19 cellular contexts compared by ENCODE assay signal in genomic region chr9:133470427-133470924, GRCh38. TPM values are rescaled to one million over a fixed set of nuclear protein-coding genes. Genes with fewer than 3 reads are reported as not detected.
DNase-seq lines count a peak whose midpoint lies in the region; ATAC-seq, FAIRE-seq and TF ChIP-seq lines count a peak whose summit lies in the region.
"Had no signal": no experiment of that assay in that cellular context is flagged by ENCODE, and none has a peak within 500 bp of the region (broad histone marks: within the 10 kb centered on the region; RNA-seq: fewer than 3 reads in every experiment).

No MANE protein-coding gene starts in this region.

- no peak for DNase-seq in NT2/D1 (ENCODE audit: low read depth, low spot score)
- no peak for DNase-seq in H1 (ENCODE audit: low read depth in 1 of 2, low spot score in 2 of 2)
- no peak for DNase-seq in nephron progenitor cell
- no peak for DNase-seq in DMS153 (lab: John Stamatoyannopoulos, UW)
- no peak for DNase-seq in KG1 (lab: John Stamatoyannopoulos, UW)
- DNase-seq in stimulated activated naive CD8-positive, alpha-beta T cell treated with anti-CD3 and anti-CD28 coated beads, Interleukin-15, Interleukin-2, amounts not matched to agents 100 U/mL and 50 U/mL, for 24 hours, result no peak
- DNase-seq: activated CD4-positive, alpha-beta T cell treated with anti-CD3 and anti-CD28 coated beads for 48 hours; brain microvascular endothelial cell; left ventricle myocardium superior; NCI-H2029 treated with DMSO at 0.1 percent for 48 hours; psoas muscle; stimulated activated naive CD8-positive, alpha-beta T cell treated with anti-CD3 and anti-CD28 coated beads, Interleukin-15, amount 100 ng/mL, for 72 hours had no signal

- H3K18ac ChIP-seq in H1 (ENCODE audit: extremely low read depth, low read length), result peak overlapping the region; percentile 32; the same call in 1 of the 2 replicates

- H4K8ac ChIP-seq in H1 (ENCODE audit: extremely low read depth, insufficient read depth, low read length), result no peak overlapping the region

- WGBS in H1 (ENCODE audit: extremely low coverage in 1 of 2, insufficient coverage in 1 of 2, insufficient read length in 1 of 2, insufficient replicate concordance in 2 of 2, low coverage in 1 of 2, low lambda C conversion rate in 2 of 2, missing lambda C conversion rate in 1 of 2), 2 experiments, result 78% methylated on average over 12 of the region's 16 CpGs; no CpG with 5 or more reads in 1 of the 2 experiments

- H3K9me2 ChIP-seq in DOHH2 (replicated peaks; ENCODE audit: control insufficient read depth, low read length), result no peaks in the 10 kb centered on the region

- no peak overlapping the region for H3K4me3 ChIP-seq in DOHH2 (ENCODE audit: low read length)
- H3K4me3 ChIP-seq in NT2/D1 (ENCODE audit: insufficient read length, low read depth), result no peak overlapping the region
- H3K4me3 ChIP-seq in H1 (ENCODE audit: extremely low read depth in 1 of 4, insufficient read depth in 2 of 4, low read depth in 3 of 4, low read length in 4 of 4), result no peak overlapping the region
- H3K4me3 ChIP-seq: psoas muscle had no signal

- no peaks in the 10 kb centered on the region for H3K23me2 ChIP-seq in H1 (ENCODE audit: low read depth, low read length)

- no peak overlapping the region for H3K23ac ChIP-seq in H1 (ENCODE audit: insufficient read length)

- TF ChIP-seq CTCF in DOHH2 (IDR thresholded peaks at IDR 0.05; ENCODE audit: low read depth, low read length, poor library complexity, severe bottlenecking), result peak; percentile 42
- peak in 2 of 3 experiments; percentile 22 to 37; a peak in 2 of 4 replicates for TF ChIP-seq CTCF in H1 (IDR thresholded peaks at IDR 0.05; ENCODE audit: control extremely low read depth in 1 of 3, insufficient read depth in 1 of 3, low read depth in 1 of 3, low read length in 3 of 3)
- no peak for TF ChIP-seq CTCF in nephron progenitor cell (IDR thresholded peaks at IDR 0.05)

- H3K27ac ChIP-seq in DOHH2 (ENCODE audit: low read depth, low read length) (no peak overlapping the region), H1 (ENCODE audit: low read depth, low read length) (no peak overlapping the region)
- H3K27ac ChIP-seq: brain microvascular endothelial cell, psoas muscle had no signal

- no peak for TF ChIP-seq EP300 in H1 (IDR thresholded peaks at IDR 0.05; ENCODE audit: borderline replicate concordance in 1 of 2, low read depth in 2 of 2, low read length in 2 of 2)

- H3K9me3 ChIP-seq in DOHH2 (ENCODE audit: control insufficient read depth, insufficient read depth, low read length) (no peaks in the 10 kb centered on the region), NT2/D1 (ENCODE audit: insufficient read depth, low read length) (no peaks in the 10 kb centered on the region), H1 (ENCODE audit: insufficient read depth in 2 of 2, low read depth in 1 of 2, low read length in 1 of 2) (no peaks in the 10 kb centered on the region)
- H3K9me3 ChIP-seq: psoas muscle had no signal

- no peaks in the 10 kb centered on the region for H3K27me3 Mint-ChIP-seq in nephron progenitor cell (ENCODE audit: low read depth, poor library complexity)
- H3K27me3 Mint-ChIP-seq: activated naive CD4-positive, alpha-beta T cell treated with anti-CD3 and anti-CD28 coated beads, Interleukin-2, amount 50 U/mL, for 24 hours; naive thymus-derived CD8-positive, alpha-beta T cell; stimulated activated naive CD8-positive, alpha-beta T cell treated with anti-CD3 and anti-CD28 coated beads, Interleukin-15, amount 100 ng/mL, for 72 hours had no signal

- H3K9ac ChIP-seq in NT2/D1 (ENCODE audit: insufficient read length, low read depth) (peak overlapping the region; percentile 63), H1 (replicated peaks in 1 of 4; ENCODE audit: extremely low read depth in 1 of 4, low read depth in 3 of 4, low read length in 3 of 4) (no peak overlapping the region)

- FAIRE-seq in H1 (lab: Jason Lieb, UNC), result no peak
- FAIRE-seq: urothelium cell line had no signal

- no peak overlapping the region for H4K5ac ChIP-seq in H1 (ENCODE audit: insufficient read length, low read depth, low read length)

- H2AK5ac ChIP-seq in H1 (ENCODE audit: low read depth, low read length), result no peak overlapping the region

- no peak overlapping the region for H4K91ac ChIP-seq in H1 (replicated peaks; ENCODE audit: insufficient read length, low read length)

- no peak overlapping the region for H2BK20ac ChIP-seq in H1 (ENCODE audit: low read length)

- POLR2A ChIA-PET in H1 (lab: Charles Lee; ENCODE audit: partially characterized antibody), result interaction anchor here (0.8 to 2.1 kb wide), 6 partner anchors 12 to 113 kb away, joined by 3 to 9 read pairs (median 4); no protein-coding TSS in a partner anchor

- no peak overlapping the region for H3K56ac ChIP-seq in H1 (replicated peaks; ENCODE audit: insufficient read length, low read depth, low read length)

- H3K14ac ChIP-seq in H1 (ENCODE audit: insufficient read length), result no peak overlapping the region

- H3K27ac Mint-ChIP-seq in nephron progenitor cell, result peak overlapping the region; percentile 94
- H3K27ac Mint-ChIP-seq: activated naive CD4-positive, alpha-beta T cell treated with anti-CD3 and anti-CD28 coated beads, Interleukin-2, amount 50 U/mL, for 24 hours; T-helper 2 cell treated with Interferon-gamma antibody and Interleukin-4, amounts not matched to agents 5 μg/mL and 100 μg/mL, for 36 hours had no signal

- H3K36me3 ChIP-seq in DOHH2 (ENCODE audit: control insufficient read depth, low read length) (peaks cover 40% of the 10 kb centered on the region), NT2/D1 (ENCODE audit: insufficient read depth, insufficient read length, low read length) (peaks cover 52% of the 10 kb centered on the region), H1 (ENCODE audit: control insufficient read depth in 2 of 4, insufficient read depth in 4 of 4, low read length in 3 of 4) (peaks cover 0 to 21% (median 4%) of the 10 kb centered on the region in 4 experiments; a peak in 5 of 8 replicates)

- no peaks in the 10 kb centered on the region; the same call in none of the 2 replicates for H3K79me1 ChIP-seq in H1 (ENCODE audit: low read depth, low read length)

- H3K79me2 ChIP-seq in DOHH2 (ENCODE audit: control insufficient read depth, low read length) (no peaks in the 10 kb centered on the region), H1 (ENCODE audit: control insufficient read depth in 1 of 2, insufficient read depth in 2 of 2, low read length in 2 of 2) (no peaks in the 10 kb centered on the region)

- H3K4me1 ChIP-seq in DOHH2 (ENCODE audit: control insufficient read depth, low read length) (no peaks in the 10 kb centered on the region), NT2/D1 (ENCODE audit: insufficient read depth, insufficient read length) (peaks cover 7% of the 10 kb centered on the region), H1 (replicated peaks in 1 of 4; ENCODE audit: control insufficient read depth in 3 of 4, insufficient read depth in 4 of 4, low read length in 3 of 4) (no peaks in the 10 kb centered on the region; a peak in 2 of 7 replicates)
- H3K4me1 ChIP-seq: psoas muscle had no signal

- no peak overlapping the region for H3K4me3 Mint-ChIP-seq in nephron progenitor cell
- H3K4me3 Mint-ChIP-seq: activated naive CD4-positive, alpha-beta T cell treated with anti-CD3 and anti-CD28 coated beads, Interleukin-2, amount 50 U/mL, for 24 hours; stimulated activated naive CD8-positive, alpha-beta T cell treated with anti-CD3 and anti-CD28 coated beads, Interleukin-15, amount 100 ng/mL, for 72 hours; T-helper 2 cell treated with Interferon-gamma antibody and Interleukin-4, amounts not matched to agents 5 μg/mL and 100 μg/mL, for 36 hours had no signal

- no peak overlapping the region for H3K4ac ChIP-seq in H1 (replicated peaks; ENCODE audit: insufficient read length, low read depth, low read length)

- no peak overlapping the region; the same call in none of the 2 replicates for H2BK5ac ChIP-seq in H1 (ENCODE audit: low read depth, low read length)

- CTCF ChIA-PET in H1 (lab: Charles Lee; ENCODE audit: partially characterized antibody), result interaction anchor here (0.9 to 1.7 kb wide), 9 partner anchors 8 to 256 kb away, joined by 3 to 5 read pairs (median 3); partner anchors contain the start of gene SLC2A6

- H2AFZ ChIP-seq in H1 (ENCODE audit: low read length), result no peak overlapping the region

- H4K20me1 ChIP-seq in DOHH2 (ENCODE audit: control insufficient read depth, insufficient read depth, low read depth, low read length) (0 out of 2 replicates have a peak, but pooled peaks cover 5% of the 10 kb centered on the region), H1 (replicated peaks in 1 of 2; ENCODE audit: control insufficient read depth in 1 of 2, insufficient read depth in 2 of 2, low read length in 2 of 2) (peaks cover 4 to 26% of the 10 kb centered on the region in 2 experiments)

- 0 out of 2 replicates have a peak, but pooled peaks cover 4% of the 10 kb centered on the region for H3F3A ChIP-seq in DOHH2 (ENCODE audit: control insufficient read depth, insufficient read depth)

- no peaks in the 10 kb centered on the region for H3K4me1 Mint-ChIP-seq in nephron progenitor cell
- H3K4me1 Mint-ChIP-seq: activated naive CD4-positive, alpha-beta T cell treated with anti-CD3 and anti-CD28 coated beads, Interleukin-2, amount 50 U/mL, for 24 hours; stimulated activated naive CD8-positive, alpha-beta T cell treated with anti-CD3 and anti-CD28 coated beads, Interleukin-15, amount 100 ng/mL, for 72 hours had no signal

- peaks cover 3% of the 10 kb centered on the region for H3K36me3 Mint-ChIP-seq in nephron progenitor cell (ENCODE audit: low read depth)
- H3K36me3 Mint-ChIP-seq: activated naive CD4-positive, alpha-beta T cell treated with anti-CD3 and anti-CD28 coated beads, Interleukin-2, amount 50 U/mL, for 24 hours; naive thymus-derived CD8-positive, alpha-beta T cell had no signal

- no peak overlapping the region for H3K4me2 ChIP-seq in DOHH2 (ENCODE audit: low read length)
- no peak overlapping the region for H3K4me2 ChIP-seq in H1 (ENCODE audit: insufficient read depth in 1 of 2, low read depth in 2 of 2, low read length in 2 of 2)

- no peaks in the 10 kb centered on the region for H3K9me3 Mint-ChIP-seq in nephron progenitor cell
- H3K9me3 Mint-ChIP-seq: activated naive CD4-positive, alpha-beta T cell treated with anti-CD3 and anti-CD28 coated beads, Interleukin-2, amount 50 U/mL, for 24 hours; stimulated activated naive CD8-positive, alpha-beta T cell treated with anti-CD3 and anti-CD28 coated beads, Interleukin-15, amount 100 ng/mL, for 72 hours; T-helper 2 cell treated with Interferon-gamma antibody and Interleukin-4, amounts not matched to agents 5 μg/mL and 100 μg/mL, for 36 hours had no signal

- TF ChIP-seq POLR2A in H1 (IDR thresholded peaks at IDR 0.05; ENCODE audit: control extremely low read depth in 1 of 2, low read depth in 2 of 2, low read length in 2 of 2), result no peak

- H3K27me3 ChIP-seq in DOHH2 (ENCODE audit: control insufficient read depth, low read length) (peaks cover 2% of the 10 kb centered on the region; the same call in 1 of the 2 replicates), NT2/D1 (ENCODE audit: insufficient read depth, insufficient read length) (no peaks in the 10 kb centered on the region), H1 (replicated peaks in 1 of 4; ENCODE audit: control insufficient read depth in 3 of 4, extremely low read depth in 1 of 4, insufficient read depth in 3 of 4, low read length in 3 of 4) (no peaks in the 10 kb centered on the region)
- H3K27me3 ChIP-seq: brain microvascular endothelial cell had no signal

- no peak overlapping the region for H2BK120ac ChIP-seq in H1 (replicated peaks; ENCODE audit: low read depth, low read length)

- H2BK15ac ChIP-seq in H1 (ENCODE audit: low read length), result no peak overlapping the region

- H2BK12ac ChIP-seq in H1 (ENCODE audit: low read depth, low read length), result no peak overlapping the region

- no peak; a peak in 1 of 4 replicates for TF ChIP-seq RAD21 in H1 (IDR thresholded peaks at IDR 0.05 in 1 of 2, conservative IDR thresholded peaks at IDR 0.05 in 1 of 2; ENCODE audit: low read depth in 2 of 2, low read length in 2 of 2)

- ATAC-seq in stimulated activated naive CD8-positive, alpha-beta T cell treated with anti-CD3 and anti-CD28 coated beads, Interleukin-15, Interleukin-2, amounts not matched to agents 100 U/mL and 50 U/mL, for 24 hours, result no peak
- ATAC-seq in HG03139 (IDR thresholded peaks at IDR 0.05; ENCODE audit: unreplicated experiment), result no peak
- ATAC-seq: left ventricle myocardium superior; naive thymus-derived CD8-positive, alpha-beta T cell; psoas muscle; Right ventricle myocardium inferior had no signal

RNA-seq across cellular contexts. Expression of gene SLC2A6, which starts 8.4 kb away (rescaled TPM):
- 16.6 and 17.9 TPM in 2 replicates for total RNA-seq in H1 (2021; fragmentation: NEBNext Ultra II Directional; extraction: Animal tissue kit (Norgen Biotek cat#: 25700))
- polyA plus RNA-seq in H1 (2011; rRNA removed), result 17.8 and 18.6 TPM in 2 replicates
- polyA plus RNA-seq in H1 (2011; cell fraction: cytosol; rRNA removed), result 16.9 TPM
- 22.9 TPM for polyA plus RNA-seq in H1 (2011; cell fraction: nucleus; rRNA removed)
- polyA plus RNA-seq in H1 (2012, experiment 1 of 2), result 9.1 to 15.8 TPM (median 14.0 TPM) in 4 replicates
- polyA plus RNA-seq in H1 (2012, experiment 2 of 2), result 13.7 TPM
- polyA plus RNA-seq in H1 (2013, experiment 1 of 2), result 21.9 TPM
- polyA plus RNA-seq in H1 (2013, experiment 2 of 2), result 21.5 TPM
- polyA minus RNA-seq in H1 (2011; rRNA and poly(A)+ RNA removed), result 8.2 and 10.5 TPM in 2 replicates
- polyA minus RNA-seq in H1 (2011; cell fraction: cytosol; rRNA and poly(A)+ RNA removed), result 13.1 TPM
- 23.1 TPM for polyA minus RNA-seq in H1 (2011; cell fraction: nucleus; rRNA and poly(A)+ RNA removed)

RNA-seq across cellular contexts. Expression of gene CACFD1, which starts 10.7 kb away (rescaled TPM):
- total RNA-seq in H1 (2021; fragmentation: NEBNext Ultra II Directional; extraction: Animal tissue kit (Norgen Biotek cat#: 25700)), result 13.3 and 13.4 TPM in 2 replicates
- 15.5 and 23.6 TPM in 2 replicates for polyA plus RNA-seq in H1 (2011; rRNA removed)
- 18.6 TPM for polyA plus RNA-seq in H1 (2011; cell fraction: cytosol; rRNA removed)
- polyA plus RNA-seq in H1 (2011; cell fraction: nucleus; rRNA removed), result 36.2 TPM
- 8.1 to 19.8 TPM (median 16.8 TPM) in 4 replicates for polyA plus RNA-seq in H1 (2012, experiment 1 of 2)
- 11.4 TPM for polyA plus RNA-seq in H1 (2012, experiment 2 of 2)
- 6.8 TPM for polyA plus RNA-seq in H1 (2013, experiment 1 of 2)
- polyA plus RNA-seq in H1 (2013, experiment 2 of 2), result 7.3 TPM
- 15.2 and 20.4 TPM in 2 replicates for polyA minus RNA-seq in H1 (2011; rRNA and poly(A)+ RNA removed)
- polyA minus RNA-seq in H1 (2011; cell fraction: cytosol; rRNA and poly(A)+ RNA removed), result 12.6 TPM
- 33.3 TPM for polyA minus RNA-seq in H1 (2011; cell fraction: nucleus; rRNA and poly(A)+ RNA removed)

RNA-seq across cellular contexts. Expression of gene ADAMTS13, which starts 48.3 kb away (rescaled TPM):
- total RNA-seq in H1 (2021; fragmentation: NEBNext Ultra II Directional; extraction: Animal tissue kit (Norgen Biotek cat#: 25700)), result 5.1 and 5.8 TPM in 2 replicates
- 4.4 and 6.6 TPM in 2 replicates for polyA plus RNA-seq in H1 (2011; rRNA removed)
- 7.0 TPM for polyA plus RNA-seq in H1 (2011; cell fraction: cytosol; rRNA removed)
- 44.8 TPM for polyA plus RNA-seq in H1 (2011; cell fraction: nucleus; rRNA removed)
- 6.3 to 11.9 TPM (median 9.7 TPM) in 4 replicates for polyA plus RNA-seq in H1 (2012, experiment 1 of 2)
- polyA plus RNA-seq in H1 (2012, experiment 2 of 2), result 3.8 TPM
- polyA plus RNA-seq in H1 (2013, experiment 1 of 2), result 2.4 TPM
- 2.8 TPM for polyA plus RNA-seq in H1 (2013, experiment 2 of 2)
- 1.5 and 2.2 TPM in 2 replicates for polyA minus RNA-seq in H1 (2011; rRNA and poly(A)+ RNA removed)
- polyA minus RNA-seq in H1 (2011; cell fraction: cytosol; rRNA and poly(A)+ RNA removed), result 2.0 TPM
- 5.4 TPM for polyA minus RNA-seq in H1 (2011; cell fraction: nucleus; rRNA and poly(A)+ RNA removed)

RNA-seq across cellular contexts. Expression of gene REXO4, which starts 52.7 kb away (rescaled TPM):
- total RNA-seq in H1 (2021; fragmentation: NEBNext Ultra II Directional; extraction: Animal tissue kit (Norgen Biotek cat#: 25700)), result 37.7 and 38.3 TPM in 2 replicates
- polyA plus RNA-seq in H1 (2011; rRNA removed), result 19.1 and 27.2 TPM in 2 replicates
- polyA plus RNA-seq in H1 (2011; cell fraction: cytosol; rRNA removed), result 32.0 TPM
- 25.6 TPM for polyA plus RNA-seq in H1 (2011; cell fraction: nucleus; rRNA removed)
- 29.8 to 38.9 TPM (median 35.9 TPM) in 4 replicates for polyA plus RNA-seq in H1 (2012, experiment 1 of 2)
- 16.3 TPM for polyA plus RNA-seq in H1 (2012, experiment 2 of 2)
- polyA plus RNA-seq in H1 (2013, experiment 1 of 2), result 33.0 TPM
- polyA plus RNA-seq in H1 (2013, experiment 2 of 2), result 32.0 TPM
- polyA minus RNA-seq in H1 (2011; rRNA and poly(A)+ RNA removed), result 16.0 and 19.0 TPM in 2 replicates
- polyA minus RNA-seq in H1 (2011; cell fraction: cytosol; rRNA and poly(A)+ RNA removed), result 18.6 TPM
- polyA minus RNA-seq in H1 (2011; cell fraction: nucleus; rRNA and poly(A)+ RNA removed), result 12.3 TPM

RNA-seq across cellular contexts. Expression of gene MYMK, which starts 54.3 kb away (rescaled TPM):
- not detected in 2 replicates for total RNA-seq in H1 (2021; fragmentation: NEBNext Ultra II Directional; extraction: Animal tissue kit (Norgen Biotek cat#: 25700))
- 0.30 TPM in 1 of 2 replicates, not detected in the other for polyA plus RNA-seq in H1 (2011; rRNA removed)
- polyA plus RNA-seq in H1 (2011; cell fraction: cytosol; rRNA removed), result 0.23 TPM
- 0.30 TPM for polyA plus RNA-seq in H1 (2011; cell fraction: nucleus; rRNA removed)
- polyA plus RNA-seq in H1 (2012, experiment 1 of 2), result not detected in 4 replicates
- polyA plus RNA-seq in H1 (2012, experiment 2 of 2), result not detected
- not detected for polyA plus RNA-seq in H1 (2013, experiment 1 of 2)
- polyA plus RNA-seq in H1 (2013, experiment 2 of 2), result 0.09 TPM
- polyA minus RNA-seq in H1 (2011; rRNA and poly(A)+ RNA removed), result not detected in 2 replicates
- not detected for polyA minus RNA-seq in H1 (2011; cell fraction: cytosol; rRNA and poly(A)+ RNA removed)
- polyA minus RNA-seq in H1 (2011; cell fraction: nucleus; rRNA and poly(A)+ RNA removed), result not detected
- total RNA-seq: left ventricle myocardium superior; naive thymus-derived CD8-positive, alpha-beta T cell; Right ventricle myocardium inferior had no signal
- polyA plus RNA-seq: naive thymus-derived CD8-positive, alpha-beta T cell had no signal
